Comparison of ENCODE assay signal across 9 cellular contexts in the genomic region with DNA sequence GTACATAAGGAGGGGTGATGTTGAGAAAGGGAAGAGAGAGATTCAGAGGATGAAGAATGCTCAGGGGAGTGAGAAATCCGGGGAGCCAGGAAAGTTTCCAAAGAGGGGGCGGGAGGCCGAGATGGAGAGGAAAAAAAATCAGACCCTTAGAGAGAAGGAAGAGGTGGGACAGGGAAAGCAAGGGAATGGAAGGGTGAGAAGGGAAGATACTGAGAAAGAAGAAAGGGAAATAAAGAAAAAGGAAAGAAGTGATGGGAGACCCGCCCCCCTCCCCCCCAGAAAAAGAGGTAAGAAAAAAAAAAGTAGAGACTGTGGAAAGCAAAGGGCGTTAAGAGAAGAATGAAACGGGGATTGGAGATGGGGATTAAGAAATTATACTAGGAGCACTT. TPM values are rescaled to one million over a fixed set of nuclear protein-coding genes. Genes with fewer than 3 reads are reported as not detected.
DNase-seq lines count a peak whose midpoint lies in the region; ATAC-seq, FAIRE-seq and TF ChIP-seq lines count a peak whose summit lies in the region.
"Had no signal": no experiment of that assay in that cellular context is flagged by ENCODE, and none has a peak within 500 bp of the region (broad histone marks: within the 10 kb centered on the region; RNA-seq: fewer than 3 reads in every experiment).

No MANE protein-coding gene starts in this region.

- H3K4me1 Mint-ChIP-seq in T-helper 2 cell treated with Interferon-gamma antibody and Interleukin-4, amounts not matched to agents 5 μg/mL and 100 μg/mL, for 36 hours (ENCODE audit: low read depth), result peaks cover 22% of the 10 kb centered on the region

- POLR2A ChIA-PET in GM12878 (lab: Charles Lee), result no interaction called here

- RAD21 ChIA-PET in GM12878 (lab: Charles Lee; ENCODE audit: unreplicated experiment), result no interaction called here

- H3K4me3 ChIP-seq in GM12878 (peak overlapping the region; percentile 61), right lobe of liver (peak overlapping the region; percentile 60 to 70 (median 61)), suprapubic skin (peak overlapping the region; percentile 73)

- no peaks in the 10 kb centered on the region for H3K79me2 ChIP-seq in GM12878 (ENCODE audit: control insufficient read depth, insufficient read depth, low read length)

- H3K36me3 ChIP-seq in GM12878 (ENCODE audit: control insufficient read depth in 2 of 2, insufficient read depth in 2 of 2, low read length in 1 of 2) (no peaks in the 10 kb centered on the region), right lobe of liver (no peaks in the 10 kb centered on the region), suprapubic skin (no peaks in the 10 kb centered on the region)

- peak overlapping the region; percentile 93 for H3K4me3 Mint-ChIP-seq in T-helper 2 cell treated with Interferon-gamma antibody and Interleukin-4, amounts not matched to agents 5 μg/mL and 100 μg/mL, for 36 hours

- peak overlapping the region; percentile 86 for H3K4me2 ChIP-seq in GM12878 (ENCODE audit: control insufficient read depth, insufficient read depth)

- no peaks in the 10 kb centered on the region; the same call in 2 of the 3 replicates for H3K9me3 ChIP-seq in GM12878 (replicated peaks; ENCODE audit: control insufficient read depth, insufficient read depth, low read length)
- no peaks in the 10 kb centered on the region for H3K9me3 ChIP-seq in right lobe of liver
- no peaks in the 10 kb centered on the region for H3K9me3 ChIP-seq in suprapubic skin

- peak overlapping the region; percentile 93 for H3K27ac Mint-ChIP-seq in T-helper 2 cell treated with Interferon-gamma antibody and Interleukin-4, amounts not matched to agents 5 μg/mL and 100 μg/mL, for 36 hours

- ATAC-seq in GM12878, result no peak
- no peak for ATAC-seq in right lobe of liver
- ATAC-seq in GM21367 (IDR thresholded peaks at IDR 0.05; ENCODE audit: unreplicated experiment), result no peak
- ATAC-seq: HCT116 had no signal

- H3K27ac ChIP-seq in GM12878 (ENCODE audit: control insufficient read depth, insufficient read depth) (no peak overlapping the region), right lobe of liver (no peak overlapping the region), suprapubic skin (peak overlapping the region; percentile 55)

- in situ Hi-C loops in GM12878 (cut with MboI), result loop anchor here (25.0 kb wide), 1 partner anchor 296 kb away; no protein-coding TSS in a partner anchor

- H3K27me3 ChIP-seq in GM12878 (replicated peaks in 1 of 2; ENCODE audit: control insufficient read depth in 2 of 2, insufficient read depth in 2 of 2, low read length in 1 of 2) (no peaks in the 10 kb centered on the region), right lobe of liver (no peaks in the 10 kb centered on the region), suprapubic skin (peaks cover 9% of the 10 kb centered on the region)

- BruUV-seq in GM12878 (replicated peaks; lab: Mats Ljungman, UMichigan), result no TSS peak

- WGBS in GM12878 (ENCODE audit: insufficient coverage, insufficient replicate concordance, low lambda C conversion rate, missing lambda C conversion rate), result 22% methylated on average over 6 of the region's 6 CpGs
- 30% methylated on average over 6 of the region's 6 CpGs for WGBS in right lobe of liver (ENCODE audit: insufficient coverage, low coverage, low lambda C conversion rate, missing lambda C conversion rate)
- WGBS in suprapubic skin, result 26% methylated on average over 6 of the region's 6 CpGs

- DNase-seq in T-helper 2 cell treated with Interferon-gamma antibody and Interleukin-4, amounts not matched to agents 5 μg/mL and 100 μg/mL, for 36 hours (ENCODE audit: low spot score), result no peak
- no peak for DNase-seq in T-helper 2 cell
- DNase-seq in GM12878 (ENCODE audit: low read depth, low spot score), result no peak
- no peak for DNase-seq in right lobe of liver
- no peak for DNase-seq in suprapubic skin (ENCODE audit: low spot score in 2 of 2)
- no peak for DNase-seq in NCI-H524 (lab: John Stamatoyannopoulos, UW)
- DNase-seq in NOMO-1 treated with dmso at 0.1 percent for 144 hours (lab: John Stamatoyannopoulos, UW; ENCODE audit: unreplicated experiment), result no peak

- no peak for FAIRE-seq in GM12878 (lab: Jason Lieb, UNC)

- intact Hi-C loops in GM12878 (cut with micrococcal nuclease; ENCODE audit: unreplicated experiment), result no loop called here
- intact Hi-C loops in right lobe of liver (cut with DNase I), result no loop called here

- H3K9me3 Mint-ChIP-seq in T-helper 2 cell treated with Interferon-gamma antibody and Interleukin-4, amounts not matched to agents 5 μg/mL and 100 μg/mL, for 36 hours, result peaks cover 12% of the 10 kb centered on the region

- TF ChIP-seq CTCF in GM12878 (IDR thresholded peaks at IDR 0.05 in 2 of 3, conservative IDR thresholded peaks at IDR 0.05 in 1 of 3; ENCODE audit: control insufficient read depth in 2 of 3, extremely low read depth in 1 of 3, insufficient read depth in 1 of 3, low read depth in 3 of 3, low read length in 3 of 3), result no peak
- TF ChIP-seq CTCF in right lobe of liver (IDR thresholded peaks at IDR 0.05), result no peak
- TF ChIP-seq CTCF in suprapubic skin (IDR thresholded peaks at IDR 0.05), result no peak

- TF ChIP-seq POLR2A in GM12878 (IDR thresholded peaks at IDR 0.05; ENCODE audit: low read depth, low read length) (no peak), right lobe of liver (IDR thresholded peaks at IDR 0.05) (no peak), suprapubic skin (IDR thresholded peaks at IDR 0.05) (no peak)

- peaks cover 3% of the 10 kb centered on the region for H3K36me3 Mint-ChIP-seq in T-helper 2 cell treated with Interferon-gamma antibody and Interleukin-4, amounts not matched to agents 5 μg/mL and 100 μg/mL, for 36 hours (ENCODE audit: low read depth)

- H3K9ac ChIP-seq in GM12878 (ENCODE audit: control insufficient read depth, insufficient read depth, low read length), result no peak overlapping the region

- H3K27me3 Mint-ChIP-seq in T-helper 2 cell treated with Interferon-gamma antibody and Interleukin-4, amounts not matched to agents 5 μg/mL and 100 μg/mL, for 36 hours (ENCODE audit: low read depth), result peaks cover 13% of the 10 kb centered on the region

- TF ChIP-seq RAD21 in GM12878 (IDR thresholded peaks at IDR 0.05; ENCODE audit: insufficient read depth, low read depth, low read length), result no peak

- no peak for TF ChIP-seq EP300 in GM12878 (IDR thresholded peaks at IDR 0.05; ENCODE audit: borderline replicate concordance in 1 of 2, control insufficient read depth in 1 of 2, low read depth in 2 of 2, low read length in 2 of 2)
- TF ChIP-seq EP300 in suprapubic skin (IDR thresholded peaks at IDR 0.05), result no peak

- H4K20me1 ChIP-seq in GM12878 (ENCODE audit: control insufficient read depth, insufficient read depth), result no peaks in the 10 kb centered on the region

- SMC1A ChIA-PET in GM12878 (lab: Charles Lee; ENCODE audit: uncharacterized antibody, unreplicated experiment), result no interaction called here

- CTCF ChIA-PET in GM12878 (lab: Yijun Ruan, JAX), result interaction anchor here (0.7 kb wide), 1 partner anchor 18 kb away, joined by 3 read pairs; no protein-coding TSS in a partner anchor

- H3K4me1 ChIP-seq in GM12878 (ENCODE audit: control insufficient read depth, insufficient read depth, low read length), result no peaks in the 10 kb centered on the region
- peaks cover 0 to 15% (median 0%) of the 10 kb centered on the region in 4 donors for H3K4me1 ChIP-seq in right lobe of liver
- H3K4me1 ChIP-seq in suprapubic skin, result peaks cover 10% of the 10 kb centered on the region

- peak overlapping the region; percentile 56 for H2AFZ ChIP-seq in GM12878 (ENCODE audit: control insufficient read depth, low read depth, low read length)

TF ChIP-seq in GM12878, 131 proteins besides CTCF, POLR2A, EP300 and RAD21 (continues in another document):
- TF ChIP-seq TCF7 (IDR thresholded peaks at IDR 0.05; ENCODE audit: borderline replicate concordance) (no peak), CREB1 (IDR thresholded peaks at IDR 0.05; ENCODE audit: low read depth) (no peak), RB1 (IDR thresholded peaks at IDR 0.05; ENCODE audit: borderline replicate concordance) (no peak), NR2C1 (IDR thresholded peaks at IDR 0.05) (no peak), PAX5 (IDR thresholded peaks at IDR 0.05; ENCODE audit: borderline replicate concordance, low read depth, low read length) (no peak), KAT2A (conservative IDR thresholded peaks at IDR 0.05; ENCODE audit: control insufficient read depth, low read depth, low read length) (no peak), RUNX3 (IDR thresholded peaks at IDR 0.05; ENCODE audit: low read length) (no peak), IKZF1 (conservative IDR thresholded peaks at IDR 0.05) (no peak), TAF1 (IDR thresholded peaks at IDR 0.05; ENCODE audit: borderline replicate concordance, low read depth, low read length) (no peak), SMAD5 (IDR thresholded peaks at IDR 0.05; ENCODE audit: low read depth) (no peak), NFYA (IDR thresholded peaks at IDR 0.05; ENCODE audit: borderline replicate concordance, low read depth, low read length) (no peak)

RNA-seq across cellular contexts. Expression of gene DYNLRB2, which starts 0.5 kb away (rescaled TPM):
- total RNA-seq in GM12878 (2013; cell fraction: nucleolus; rRNA removed), result not detected in 2 replicates
- total RNA-seq in GM12878 (2014; rRNA removed) (not detected in 2 replicates), GM12878 (2014; rRNA removed; fragmentation: Illumina TruSeq; extraction: Trizol) (0.40 TPM in 1 of 2 replicates, not detected in the other), GM12878 (2021) (not detected in 2 replicates), right lobe of liver (under 1 TPM in 2 of 6 experiments, not detected in 4; 0.47 to 0.64 TPM), suprapubic skin (1 to 10 TPM; 2.4 to 5.4 (median 3.8) TPM)
- polyA plus RNA-seq in GM12878 (2011; ENCODE audit: low read depth), result 4.8 TPM
- polyA plus RNA-seq in GM12878 (2011; rRNA removed) (not detected in 2 replicates), GM12878 (2014; fragmentation: Illumina TruSeq; extraction: Trizol) (0.21 TPM in 1 of 2 replicates, not detected in the other), GM12878 (2014; fragmentation: Nextera tagmentation; extraction: Ambion mirVana) (under 1 TPM; 0.33 to 0.52 TPM), GM12878 (2014; rRNA removed) (0.37 TPM in 1 of 2 replicates, not detected in the other), GM12878 (2016; fragmentation: Nextera tagmentation; extraction: Ambion mirVana) (1 to 10 TPM in 1 of 2 experiments, not detected in 1; 1.2 TPM)
- polyA plus RNA-seq in GM12878 (2011; cell fraction: cytosol; rRNA removed), result not detected in 2 replicates
- polyA plus RNA-seq in GM12878 (2011; cell fraction: nucleus; rRNA removed), result not detected in 2 replicates
- polyA plus RNA-seq in GM12878 (2012), result 0.43 TPM in 1 of 2 replicates, not detected in the other
- not detected in 2 replicates for polyA minus RNA-seq in GM12878 (2011; rRNA and poly(A)+ RNA removed)
- polyA minus RNA-seq in GM12878 (2011; cell fraction: cytosol; rRNA and poly(A)+ RNA removed), result not detected in 2 replicates
- not detected in 2 replicates for polyA minus RNA-seq in GM12878 (2011; cell fraction: nucleus; rRNA and poly(A)+ RNA removed)
